ENCODE assay signal across 1 cellular context in genomic region chr10:100535715-100536353, GRCh38.
A peak's percentile ranks its signal among the peaks of the same experiment; 100 is the strongest.
TF ChIP-seq lines count a peak whose summit lies in the region.

TSS of gene HIF1AN (plus strand) at chr10:100535943. CDS start at chr10:100535959, 16 bp downstream.

TF ChIP-seq in HEK293, 187 proteins besides CTCF, POLR2A, EP300 and RAD21 (continued from another document and continues in another):
- no peak for TF ChIP-seq ZNF280D (tag by site-specific recombination; IDR thresholded peaks at IDR 0.05)
- TF ChIP-seq ZNF548 (tag by site-specific recombination; IDR thresholded peaks at IDR 0.05) = no peak
- no peak for TF ChIP-seq ZNF529 (tag by site-specific recombination; IDR thresholded peaks at IDR 0.05; ENCODE audit: insufficient replicate concordance)
- no peak for TF ChIP-seq ZNF155 (tag by site-specific recombination; IDR thresholded peaks at IDR 0.05)
- TF ChIP-seq GLIS2 (tag by site-specific recombination; IDR thresholded peaks at IDR 0.05) = peak; percentile 89
- TF ChIP-seq ZFP3 (tag by site-specific recombination; IDR thresholded peaks at IDR 0.05; ENCODE audit: low read depth) = no peak
- peak; percentile 98 for TF ChIP-seq ZEB2 (tag by site-specific recombination; IDR thresholded peaks at IDR 0.05)
- TF ChIP-seq ZSCAN5A (tag by site-specific recombination; IDR thresholded peaks at IDR 0.05) = no peak
- no peak for TF ChIP-seq ZIC2 (tag by site-specific recombination; IDR thresholded peaks at IDR 0.05)
- TF ChIP-seq ZNF350 (tag by site-specific recombination; IDR thresholded peaks at IDR 0.05) = no peak
- TF ChIP-seq GLI4 (tag by site-specific recombination; IDR thresholded peaks at IDR 0.05) = no peak
- TF ChIP-seq ZNF768 (tag by site-specific recombination; IDR thresholded peaks at IDR 0.05) = no peak
- TF ChIP-seq HIC1 (tag by site-specific recombination; IDR thresholded peaks at IDR 0.05) = no peak
- TF ChIP-seq KLF9 (tag by site-specific recombination; IDR thresholded peaks at IDR 0.05; ENCODE audit: low read depth) = peak; percentile 94
- no peak for TF ChIP-seq ZNF701 (tag by site-specific recombination; IDR thresholded peaks at IDR 0.05)
- TF ChIP-seq ZNF184 (tag by site-specific recombination; IDR thresholded peaks at IDR 0.05) = no peak
- TF ChIP-seq ZNF157 (tag by site-specific recombination; IDR thresholded peaks at IDR 0.05) = no peak
- TF ChIP-seq GLIS1 (tag by site-specific recombination; IDR thresholded peaks at IDR 0.05) = peak; percentile 56
- peak; percentile 33; the same call in 1 of the 2 replicates for TF ChIP-seq ZSCAN4 (tag by site-specific recombination; IDR thresholded peaks at IDR 0.05)
- no peak for TF ChIP-seq ATF2 (tag by site-specific recombination; IDR thresholded peaks at IDR 0.05; ENCODE audit: low read depth)
- no peak for TF ChIP-seq ZNF626 (tag by site-specific recombination; IDR thresholded peaks at IDR 0.05)
- peak; percentile 99 for TF ChIP-seq ZNF362 (tag by site-specific recombination; IDR thresholded peaks at IDR 0.05)
- no peak for TF ChIP-seq BCL11A (tag by site-specific recombination; IDR thresholded peaks at IDR 0.05; ENCODE audit: low read depth)
- no peak for TF ChIP-seq ZNF791 (tag by site-specific recombination; IDR thresholded peaks at IDR 0.05)
- TF ChIP-seq ZNF121 (tag by site-specific recombination; IDR thresholded peaks at IDR 0.05) = no peak
- TF ChIP-seq ZNF18 (tag by site-specific recombination; IDR thresholded peaks at IDR 0.05) = no peak
- TF ChIP-seq ZNF623 (tag by site-specific recombination; IDR thresholded peaks at IDR 0.05) = 0 out of 2 replicates have a peak, but pooled peaks have one; percentile 5
- TF ChIP-seq HOXD13 (CRISPR knock-in tag; IDR thresholded peaks at IDR 0.05; ENCODE audit: borderline replicate concordance) = no peak
- no peak for TF ChIP-seq ZNF426 (tag by site-specific recombination; IDR thresholded peaks at IDR 0.05)
- TF ChIP-seq ZNF555 (tag by site-specific recombination; conservative IDR thresholded peaks at IDR 0.05) = no peak
- TF ChIP-seq IKZF3 (tag by site-specific recombination; IDR thresholded peaks at IDR 0.05) = no peak
- TF ChIP-seq ZNF140 (tag by site-specific recombination; IDR thresholded peaks at IDR 0.05) = no peak
- peak; percentile 86 for TF ChIP-seq ZNF76 (tag by site-specific recombination; IDR thresholded peaks at IDR 0.05; ENCODE audit: borderline replicate concordance, low read depth)
- TF ChIP-seq ZNF114 (tag by site-specific recombination; IDR thresholded peaks at IDR 0.05) = no peak
- TF ChIP-seq KLF10 (tag by site-specific recombination; IDR thresholded peaks at IDR 0.05) = peak; percentile 70
- TF ChIP-seq KLF7 (tag by site-specific recombination; IDR thresholded peaks at IDR 0.05; ENCODE audit: borderline replicate concordance) = 0 out of 2 replicates have a peak, but pooled peaks have one; percentile 67
- TF ChIP-seq ZNF707 (tag by site-specific recombination; IDR thresholded peaks at IDR 0.05) = no peak
- no peak for TF ChIP-seq ZNF341 (tag by site-specific recombination; IDR thresholded peaks at IDR 0.05; ENCODE audit: low read depth)
- no peak for TF ChIP-seq ZNF596 (tag by site-specific recombination; IDR thresholded peaks at IDR 0.05)
- TF ChIP-seq ZNF16 (tag by site-specific recombination; IDR thresholded peaks at IDR 0.05; ENCODE audit: low read depth) = no peak
- no peak for TF ChIP-seq ZNF221 (tag by site-specific recombination; IDR thresholded peaks at IDR 0.05; ENCODE audit: borderline replicate concordance)
- no peak for TF ChIP-seq ZNF747 (tag by site-specific recombination; IDR thresholded peaks at IDR 0.05)
- peak; percentile 91 for TF ChIP-seq KLF8 (tag by site-specific recombination; IDR thresholded peaks at IDR 0.05)
- TF ChIP-seq ZBTB44 (tag by site-specific recombination; IDR thresholded peaks at IDR 0.05) = no peak
- TF ChIP-seq REPIN1 (tag by site-specific recombination; IDR thresholded peaks at IDR 0.05; ENCODE audit: low read depth) = peak; percentile 78
- TF ChIP-seq ZBTB49 (tag by site-specific recombination; IDR thresholded peaks at IDR 0.05; ENCODE audit: low read depth) = no peak
- no peak for TF ChIP-seq ZNF645 (tag by site-specific recombination; IDR thresholded peaks at IDR 0.05)
